Comparison of ENCODE assay signal across 20 cellular contexts in the genomic region with DNA sequence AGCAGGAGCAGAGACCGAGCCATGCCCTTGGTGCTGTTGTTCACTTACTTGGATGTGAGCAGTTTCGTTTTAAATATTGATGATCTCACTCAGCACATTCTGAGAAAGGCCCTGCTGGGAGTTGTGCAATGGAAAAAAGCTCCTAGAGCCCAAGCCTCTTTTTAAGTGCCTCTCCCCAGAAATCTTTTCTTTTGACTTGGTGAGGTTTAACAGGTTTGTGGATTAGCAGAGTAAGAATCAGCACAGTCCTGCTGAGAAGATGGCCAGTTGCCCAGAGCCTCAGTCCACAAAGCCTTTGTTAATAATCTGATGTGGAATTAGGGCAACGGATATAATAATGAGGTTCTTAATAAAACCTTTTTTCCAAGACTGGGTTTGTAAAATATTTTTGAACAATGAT.
A peak's percentile ranks its signal among the peaks of the same experiment; 100 is the strongest.
DNase-seq lines count a peak whose midpoint lies in the region; ATAC-seq and TF ChIP-seq lines count a peak whose summit lies in the region.
"Had no signal": no experiment of that assay in that cellular context is flagged by ENCODE, and none has a peak within 500 bp of the region (broad histone marks: within the 10 kb centered on the region; RNA-seq: fewer than 3 reads in every experiment).

No MANE protein-coding gene starts in this region.

- H3K4me1 Mint-ChIP-seq in activated CD4-positive, alpha-beta memory T cell treated with anti-CD3 and anti-CD28 coated beads for 36 hours (ENCODE audit: low read depth): peaks cover 3% of the 10 kb centered on the region
- peaks cover 26% of the 10 kb centered on the region for H3K4me1 Mint-ChIP-seq in activated CD4-positive, alpha-beta memory T cell treated with anti-CD3 and anti-CD28 coated beads, Interleukin-2, amount 10 ng/mL, durations not matched to agents 7 days and 5 days
- peaks cover 8% of the 10 kb centered on the region for H3K4me1 Mint-ChIP-seq in T-helper 1 cell treated with Interleukin-12 subunit alpha and Interleukin-12 subunit beta and Interleukin-4 antibody, amounts not matched to agents 30 μg/mL and 1 μg/mL, for 36 hours (ENCODE audit: low read depth)

- POLR2A ChIA-PET in activated CD4-positive, alpha-beta memory T cell treated with anti-CD3 and anti-CD28 coated beads for 36 hours (lab: Charles Lee): no interaction called here
- POLR2A ChIA-PET in activated CD4-positive, alpha-beta memory T cell treated with anti-CD3 and anti-CD28 coated beads, Interleukin-2, amount 10 ng/mL, durations not matched to agents 7 days and 5 days (lab: Charles Lee): no interaction called here

- H3K27ac Mint-ChIP-seq in activated CD4-positive, alpha-beta memory T cell treated with anti-CD3 and anti-CD28 coated beads for 36 hours: no peak overlapping the region
- H3K27ac Mint-ChIP-seq in activated CD4-positive, alpha-beta memory T cell treated with anti-CD3 and anti-CD28 coated beads, Interleukin-2, amount 10 ng/mL, durations not matched to agents 7 days and 5 days: no peak overlapping the region
- H3K27ac Mint-ChIP-seq in T-helper 1 cell treated with Interleukin-12 subunit alpha and Interleukin-12 subunit beta and Interleukin-4 antibody, amounts not matched to agents 30 μg/mL and 1 μg/mL, for 36 hours: peak overlapping the region; percentile 20
- H3K27ac Mint-ChIP-seq: activated CD4-positive, alpha-beta T cell treated with anti-CD3 and anti-CD28 coated beads, Interleukin-2, amount 10 ng/mL, durations not matched to agents 7 days and 5 days; activated T-helper 1 cell treated with anti-CD3 and anti-CD28 coated beads, Interleukin-12 subunit alpha, Interleukin-12 subunit beta, Interleukin-2, Interleukin-4 antibody, amounts not matched to agents 30 ng/mL and 10 ng/mL and 1 ng/mL, durations not matched to agents 14 hours and 24 hours and 36 hours; progenitor cell of endocrine pancreas; stimulated activated effector memory CD8-positive, alpha-beta T cell treated with anti-CD3 and anti-CD28 coated beads, Interleukin-12 subunit alpha, Interleukin-12 subunit beta, amount 100 ng/mL, for 72 hours had no signal

- H3K4me3 Mint-ChIP-seq in activated CD4-positive, alpha-beta memory T cell treated with anti-CD3 and anti-CD28 coated beads for 36 hours: no peak overlapping the region
- H3K4me3 Mint-ChIP-seq in activated CD4-positive, alpha-beta memory T cell treated with anti-CD3 and anti-CD28 coated beads, Interleukin-2, amount 10 ng/mL, durations not matched to agents 7 days and 5 days: no peak overlapping the region
- H3K4me3 Mint-ChIP-seq in T-helper 1 cell treated with Interleukin-12 subunit alpha and Interleukin-12 subunit beta and Interleukin-4 antibody, amounts not matched to agents 30 μg/mL and 1 μg/mL, for 36 hours: no peak overlapping the region
- H3K4me3 Mint-ChIP-seq: activated CD4-positive, alpha-beta T cell treated with anti-CD3 and anti-CD28 coated beads, Interleukin-2, amount 10 ng/mL, durations not matched to agents 7 days and 5 days; activated T-helper 1 cell treated with anti-CD3 and anti-CD28 coated beads, Interleukin-12 subunit alpha, Interleukin-12 subunit beta, Interleukin-2, Interleukin-4 antibody, amounts not matched to agents 30 ng/mL and 10 ng/mL and 1 ng/mL, durations not matched to agents 14 hours and 24 hours and 36 hours; stimulated activated effector memory CD8-positive, alpha-beta T cell treated with anti-CD3 and anti-CD28 coated beads, Interleukin-12 subunit alpha, Interleukin-12 subunit beta, amount 100 ng/mL, for 72 hours had no signal

- TF ChIP-seq POLR2A in esophagus squamous epithelium (IDR thresholded peaks at IDR 0.05): no peak

- H3K9me3 Mint-ChIP-seq in activated CD4-positive, alpha-beta memory T cell treated with anti-CD3 and anti-CD28 coated beads for 36 hours: no peaks in the 10 kb centered on the region
- peaks cover 6% of the 10 kb centered on the region for H3K9me3 Mint-ChIP-seq in activated CD4-positive, alpha-beta memory T cell treated with anti-CD3 and anti-CD28 coated beads, Interleukin-2, amount 10 ng/mL, durations not matched to agents 7 days and 5 days
- peaks cover 3% of the 10 kb centered on the region for H3K9me3 Mint-ChIP-seq in T-helper 1 cell treated with Interleukin-12 subunit alpha and Interleukin-12 subunit beta and Interleukin-4 antibody, amounts not matched to agents 30 μg/mL and 1 μg/mL, for 36 hours
- H3K9me3 Mint-ChIP-seq: activated CD4-positive, alpha-beta T cell treated with anti-CD3 and anti-CD28 coated beads, Interleukin-2, amount 10 ng/mL, durations not matched to agents 7 days and 5 days; stimulated activated effector memory CD8-positive, alpha-beta T cell treated with anti-CD3 and anti-CD28 coated beads, Interleukin-12 subunit alpha, Interleukin-12 subunit beta, amount 100 ng/mL, for 72 hours had no signal

- H3K27me3 ChIP-seq in esophagus squamous epithelium: no peaks in the 10 kb centered on the region
- H3K27me3 ChIP-seq: ascending aorta had no signal

- no peak overlapping the region for H3K4me3 ChIP-seq in esophagus squamous epithelium
- H3K4me3 ChIP-seq: ascending aorta, PC-9 had no signal

- intact Hi-C loops in activated CD4-positive, alpha-beta memory T cell treated with anti-CD3 and anti-CD28 coated beads for 36 hours (cut with micrococcal nuclease): no loop called here
- intact Hi-C loops in esophagus squamous epithelium (cut with DNase I): no loop called here

- DNase-seq in activated CD4-positive, alpha-beta memory T cell treated with anti-CD3 and anti-CD28 coated beads for 36 hours: peak; percentile 9
- no peak for DNase-seq in activated CD4-positive, alpha-beta memory T cell treated with anti-CD3 and anti-CD28 coated beads, Interleukin-2, amount 10 ng/mL, durations not matched to agents 7 days and 5 days
- no peak for DNase-seq in esophagus squamous epithelium (lab: John Stamatoyannopoulos, UW)
- peak; percentile 33 for DNase-seq in superior temporal gyrus (ENCODE audit: extremely low spot score)
- DNase-seq: activated CD4-positive, alpha-beta T cell treated with anti-CD3 and anti-CD28 coated beads, Interleukin-2, amount 10 ng/mL, durations not matched to agents 7 days and 5 days; DMS153; effector memory CD4-positive, alpha-beta T cell; islet precursor cell; KBM-7; NCI-H2171; stimulated activated CD4-positive, alpha-beta T cell treated with anti-CD3 and anti-CD28 coated beads, Interleukin-4, amount 100 ng/mL, for 1 hour had no signal

- H3K36me3 ChIP-seq in esophagus squamous epithelium: no peaks in the 10 kb centered on the region
- H3K36me3 ChIP-seq: ascending aorta had no signal

- H3K27me3 Mint-ChIP-seq in activated CD4-positive, alpha-beta memory T cell treated with anti-CD3 and anti-CD28 coated beads for 36 hours: no peaks in the 10 kb centered on the region
- no peaks in the 10 kb centered on the region for H3K27me3 Mint-ChIP-seq in activated CD4-positive, alpha-beta memory T cell treated with anti-CD3 and anti-CD28 coated beads, Interleukin-2, amount 10 ng/mL, durations not matched to agents 7 days and 5 days
- H3K27me3 Mint-ChIP-seq in T-helper 1 cell treated with Interleukin-12 subunit alpha and Interleukin-12 subunit beta and Interleukin-4 antibody, amounts not matched to agents 30 μg/mL and 1 μg/mL, for 36 hours (ENCODE audit: low read depth): no peaks in the 10 kb centered on the region
- H3K27me3 Mint-ChIP-seq: progenitor cell of endocrine pancreas had no signal

- H3K4me1 ChIP-seq in esophagus squamous epithelium: peaks cover 0 to 44% (median 0%) of the 10 kb centered on the region in 3 donors
- H3K4me1 ChIP-seq: ascending aorta had no signal

- ATAC-seq in GM18511 (IDR thresholded peaks at IDR 0.05; ENCODE audit: unreplicated experiment) (no peak), HG03039 (IDR thresholded peaks at IDR 0.05; ENCODE audit: unreplicated experiment) (no peak)
- no peak for ATAC-seq in activated CD4-positive, CD25-positive, alpha-beta regulatory T cell treated with anti-CD3 and anti-CD28 coated beads, Interleukin-2, amount 50 U/mL, for 24 hours
- ATAC-seq: stimulated activated effector memory CD8-positive, alpha-beta T cell treated with anti-CD3 and anti-CD28 coated beads, Interleukin-12 subunit alpha, Interleukin-12 subunit beta, amount 100 ng/mL, for 72 hours had no signal

- peak overlapping the region; percentile 68 to 84 (median 78) for H3K27ac ChIP-seq in esophagus squamous epithelium
- H3K27ac ChIP-seq: ascending aorta, PC-9 had no signal

- 14 to 30% methylated on average over 1 to 3 of the region's 3 CpGs for WGBS in esophagus squamous epithelium, 2 donors

- peaks cover 0 to 3% (median 0%) of the 10 kb centered on the region in 3 donors for H3K9me3 ChIP-seq in esophagus squamous epithelium

- CTCF ChIA-PET in activated CD4-positive, alpha-beta memory T cell treated with anti-CD3 and anti-CD28 coated beads for 36 hours (lab: Charles Lee): no interaction called here
- CTCF ChIA-PET in activated CD4-positive, alpha-beta memory T cell treated with anti-CD3 and anti-CD28 coated beads, Interleukin-2, amount 10 ng/mL, durations not matched to agents 7 days and 5 days (lab: Charles Lee): no interaction called here

- no peaks in the 10 kb centered on the region for H3K36me3 Mint-ChIP-seq in activated CD4-positive, alpha-beta memory T cell treated with anti-CD3 and anti-CD28 coated beads for 36 hours
- H3K36me3 Mint-ChIP-seq in activated CD4-positive, alpha-beta memory T cell treated with anti-CD3 and anti-CD28 coated beads, Interleukin-2, amount 10 ng/mL, durations not matched to agents 7 days and 5 days (ENCODE audit: low read depth): no peaks in the 10 kb centered on the region
- no peaks in the 10 kb centered on the region for H3K36me3 Mint-ChIP-seq in T-helper 1 cell treated with Interleukin-12 subunit alpha and Interleukin-12 subunit beta and Interleukin-4 antibody, amounts not matched to agents 30 μg/mL and 1 μg/mL, for 36 hours (ENCODE audit: low read depth)
- H3K36me3 Mint-ChIP-seq: stimulated activated effector memory CD8-positive, alpha-beta T cell treated with anti-CD3 and anti-CD28 coated beads, Interleukin-12 subunit alpha, Interleukin-12 subunit beta, amount 100 ng/mL, for 72 hours had no signal

- TF ChIP-seq CTCF in esophagus squamous epithelium (IDR thresholded peaks at IDR 0.05): no peak

Comparison
In these comparisons a context has a peak if more than half of its experiments do, and no peak if none do; other contexts are left out.
1. DNase-seq: peak in activated CD4-positive, alpha-beta memory T cell treated with anti-CD3 and anti-CD28 coated beads for 36 hours (single experiment) and superior temporal gyrus (single experiment); none in activated CD4-positive, alpha-beta memory T cell treated with anti-CD3 and anti-CD28 coated beads, Interleukin-2, amount 10 ng/mL, durations not matched to agents 7 days and 5 days (single experiment) and esophagus squamous epithelium (single experiment).